Comparison of ENCODE assay signal across 24 cellular contexts in genomic region chr3:65876028-65876420, GRCh38.
"Had no signal": no experiment of that assay in that cellular context is flagged by ENCODE, and none has a peak within 500 bp of the region (broad histone marks: within the 10 kb centered on the region; RNA-seq: fewer than 3 reads in every experiment).

No MANE protein-coding gene starts in this region.

- H2AFZ ChIP-seq: hepatocyte, parathyroid adenoma had no signal

- DNase-seq: cortex of kidney; dorsolateral prefrontal cortex; effector memory CD4-positive, alpha-beta T cell; head of caudate nucleus; kidney; left cardiac atrium; left ventricle myocardium inferior; lower lobe of right lung; naive B cell; psoas muscle; retina; spleen; stimulated activated CD4-positive, alpha-beta T cell treated with anti-CD3 and anti-CD28 coated beads, Interleukin-15, amount 100 ng/mL, for 24 hours; stimulated activated CD4-positive, alpha-beta T cell treated with anti-CD3 and anti-CD28 coated beads, Interleukin-1b, Interleukin-23, amount 100 ng/mL, for 48 hours; stimulated activated CD4-positive, alpha-beta T cell treated with anti-CD3 and anti-CD28 coated beads, Interleukin-4, amount 100 ng/mL, for 24 hours; stimulated activated naive B cell treated with anti-CD40 and anti-IgM and Interleukin-4, amounts not matched to agents 10 μg/mL and 1 μg/mL and 100 μg/mL, for 72 hours; stimulated activated naive CD8-positive, alpha-beta T cell treated with anti-CD3 and anti-CD28 coated beads, Interleukin-15, amount 100 ng/mL, for 72 hours; transverse colon had no signal

- H3K4me2 ChIP-seq: hepatocyte had no signal

- H3K4me1 Mint-ChIP-seq: memory B cell; naive B cell; stimulated activated naive B cell treated with anti-CD40 and anti-IgM and Interleukin-4, amounts not matched to agents 10 μg/mL and 1 μg/mL and 100 μg/mL, for 72 hours; stimulated activated naive CD8-positive, alpha-beta T cell treated with anti-CD3 and anti-CD28 coated beads, Interleukin-15, amount 100 ng/mL, for 72 hours had no signal

- H3K27ac ChIP-seq: dorsolateral prefrontal cortex, hepatocyte, left ventricle myocardium inferior, lower lobe of right lung, parathyroid adenoma, psoas muscle, thoracic aorta, transverse colon had no signal

- H3K4me3 Mint-ChIP-seq: memory B cell; naive B cell; nephron; stimulated activated naive B cell treated with anti-CD40 and anti-IgM and Interleukin-4, amounts not matched to agents 10 μg/mL and 1 μg/mL and 100 μg/mL, for 72 hours; stimulated activated naive CD8-positive, alpha-beta T cell treated with anti-CD3 and anti-CD28 coated beads, Interleukin-15, amount 100 ng/mL, for 72 hours had no signal

- H3K9me3 ChIP-seq: lower lobe of right lung, psoas muscle, thoracic aorta, transverse colon had no signal

- H3K27me3 Mint-ChIP-seq: memory B cell; naive B cell; stimulated activated naive B cell treated with anti-CD40 and anti-IgM and Interleukin-4, amounts not matched to agents 10 μg/mL and 1 μg/mL and 100 μg/mL, for 72 hours; stimulated activated naive CD8-positive, alpha-beta T cell treated with anti-CD3 and anti-CD28 coated beads, Interleukin-15, amount 100 ng/mL, for 72 hours had no signal

- H3K27ac Mint-ChIP-seq: memory B cell; stimulated activated naive B cell treated with anti-CD40 and anti-IgM and Interleukin-4, amounts not matched to agents 10 μg/mL and 1 μg/mL and 100 μg/mL, for 72 hours; stimulated activated naive CD8-positive, alpha-beta T cell treated with anti-CD3 and anti-CD28 coated beads, Interleukin-15, amount 100 ng/mL, for 72 hours had no signal

- H3K4me1 ChIP-seq: parathyroid adenoma had no signal

- H3K9ac ChIP-seq: parathyroid adenoma had no signal

- H3K9me3 Mint-ChIP-seq: memory B cell; nephron; stimulated activated naive B cell treated with anti-CD40 and anti-IgM and Interleukin-4, amounts not matched to agents 10 μg/mL and 1 μg/mL and 100 μg/mL, for 72 hours had no signal

- H3K36me3 ChIP-seq: left ventricle myocardium inferior, lower lobe of right lung, spleen, thoracic aorta, transverse colon had no signal

- H3K27me3 ChIP-seq: dorsolateral prefrontal cortex, hepatocyte, spleen, transverse colon had no signal

- H3K4me3 ChIP-seq: dorsolateral prefrontal cortex, hepatocyte, left ventricle myocardium inferior, lower lobe of right lung, psoas muscle, spleen, thoracic aorta, transverse colon had no signal

- H3K36me3 Mint-ChIP-seq: memory B cell; naive B cell; stimulated activated naive B cell treated with anti-CD40 and anti-IgM and Interleukin-4, amounts not matched to agents 10 μg/mL and 1 μg/mL and 100 μg/mL, for 72 hours had no signal

- ATAC-seq: left cardiac atrium; lower lobe of right lung; psoas muscle; sciatic nerve; stimulated activated naive B cell treated with anti-CD40 and anti-IgM and Interleukin-4, amounts not matched to agents 10 μg/mL and 1 μg/mL and 100 μg/mL, for 72 hours; stimulated activated naive CD8-positive, alpha-beta T cell treated with anti-CD3 and anti-CD28 coated beads, Interleukin-15, amount 100 ng/mL, for 72 hours had no signal
